ENCODE assay signal across 16 cellular contexts in the genomic region with DNA sequence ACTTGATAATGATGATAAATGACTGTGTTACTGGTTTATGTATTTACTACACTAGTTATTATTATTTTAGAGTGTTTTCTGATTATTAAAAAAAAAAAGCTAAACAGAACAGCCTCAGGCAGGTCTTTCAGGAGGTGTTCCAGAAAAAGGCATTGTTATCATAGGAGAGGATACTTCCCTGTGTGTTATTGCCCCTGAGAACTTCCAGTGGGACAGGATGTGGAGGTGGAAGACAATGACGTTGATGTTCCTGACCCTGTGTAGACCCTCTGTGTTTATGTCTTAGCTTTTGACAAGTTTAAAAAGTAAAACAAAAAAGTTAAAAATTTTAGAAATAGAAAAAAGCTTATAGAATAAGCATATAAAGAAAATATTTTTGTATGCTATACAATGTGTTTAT. TPM values are rescaled to one million over a fixed set of nuclear protein-coding genes. Genes with fewer than 3 reads are reported as not detected.
DNase-seq lines count a peak whose midpoint lies in the region; ATAC-seq, FAIRE-seq and TF ChIP-seq lines count a peak whose summit lies in the region.
"Had no signal": no experiment of that assay in that cellular context is flagged by ENCODE, and none has a peak within 500 bp of the region (broad histone marks: within the 10 kb centered on the region; RNA-seq: fewer than 3 reads in every experiment).

No MANE protein-coding gene starts in this region.

- BruUV-seq in endothelial cell of umbilical vein (replicated peaks; lab: Mats Ljungman, UMichigan): no TSS peak

- no peak for TF ChIP-seq POLR2A in endothelial cell of umbilical vein (IDR thresholded peaks at IDR 0.05; ENCODE audit: low read depth, low read length)
- TF ChIP-seq POLR2A in spleen (IDR thresholded peaks at IDR 0.05): no peak

- intact Hi-C loops in endothelial cell of umbilical vein (cut with micrococcal nuclease): loop anchor here (1.0 to 5.0 kb wide), 2 partner anchors 18 to 48 kb away; partner anchors contain the start of gene NCOA7
- intact Hi-C loops in spleen (cut with DNase I; ENCODE audit: low total_unique reads): no loop called here

- H3K9me3 ChIP-seq in HEK293 (ENCODE audit: control insufficient read depth, insufficient read depth, low read depth, low read length) (no peaks in the 10 kb centered on the region), endothelial cell of umbilical vein (replicated peaks; ENCODE audit: control insufficient read depth, insufficient read depth, low read length) (no peaks in the 10 kb centered on the region), spleen (no peaks in the 10 kb centered on the region)

- POLR2A ChIA-PET in HEK293 (lab: Yijun Ruan, JAX): interaction anchor here (2.0 kb wide), 1 partner anchor 49 kb away, joined by 9 read pairs; the partner anchor contains the start of gene NCOA7
- POLR2A ChIA-PET in endothelial cell of umbilical vein (lab: Charles Lee): interaction anchor here (0.6 kb wide), 1 partner anchor 52 kb away, joined by 3 read pairs; no protein-coding TSS in a partner anchor

- CTCF ChIA-PET in HEK293 (lab: Yijun Ruan, JAX) (interaction anchor here (0.6 to 2.3 kb wide), 7 partner anchors 8 to 311 kb away, joined by 3 to 11 read pairs (median 4); partner anchors contain the start of gene NCOA7), endothelial cell of umbilical vein (lab: Charles Lee) (interaction anchor here (0.7 to 2.6 kb wide), 6 partner anchors 11 to 117 kb away, joined by 3 to 13 read pairs (median 4); partner anchors contain the start of genes HINT3 and NCOA7)

- ATAC-seq in GM21390 (IDR thresholded peaks at IDR 0.05; ENCODE audit: unreplicated experiment): no peak
- ATAC-seq: GM23338, Panc1 had no signal

- no peaks in the 10 kb centered on the region for H4K20me1 ChIP-seq in endothelial cell of umbilical vein (replicated peaks; ENCODE audit: control insufficient read depth, extremely low read depth, insufficient read depth, low read length)

- DNase-seq in RPMI7951 (ENCODE audit: low read depth) (peak; percentile 8), endothelial cell of umbilical vein (ENCODE audit: low read depth, low spot score) (no peak), spleen (no peak), NCI-H345 (lab: John Stamatoyannopoulos, UW) (no peak), GF-D8 (lab: John Stamatoyannopoulos, UW) (no peak)
- DNase-seq: Calu3; CD4-positive, alpha-beta T cell; Kasumi-1; NCI-H1105 treated with DMSO at 0.1 percent for 48 hours; NCI-H774; Right ventricle myocardium superior had no signal

- WGBS in spleen, 5 donors: 39 to 58% (median 48%) methylated on average over 1 of the region's 1 CpG

- H2AFZ ChIP-seq in endothelial cell of umbilical vein (ENCODE audit: low read depth, low read length): no peak overlapping the region
- H2AFZ ChIP-seq: GM23338 had no signal

- H3K9me1 ChIP-seq in endothelial cell of umbilical vein (replicated peaks; ENCODE audit: control insufficient read depth, extremely low read depth, insufficient read depth, low read length): no peaks in the 10 kb centered on the region

- no peak overlapping the region for H3K9ac ChIP-seq in endothelial cell of umbilical vein (replicated peaks; ENCODE audit: extremely low read depth, insufficient read depth, low read length)

- H3K27ac ChIP-seq in HEK293 (ENCODE audit: extremely low read depth, low read depth, low read length): no peak overlapping the region
- H3K27ac ChIP-seq in endothelial cell of umbilical vein (ENCODE audit: insufficient read depth, low read depth, low read length): peak overlapping the region; percentile 65
- H3K27ac ChIP-seq in spleen: peak overlapping the region in 7 of 8 donors; percentile 21 to 73 (median 46)

- H3K36me3 ChIP-seq in HEK293 (ENCODE audit: control insufficient read depth in 2 of 2, insufficient read depth in 1 of 2, low read length in 2 of 2) (no peaks in the 10 kb centered on the region), endothelial cell of umbilical vein (ENCODE audit: control insufficient read depth in 2 of 2, extremely low read depth in 1 of 2, insufficient read depth in 2 of 2, low read length in 2 of 2) (no peaks in the 10 kb centered on the region), spleen (no peaks in the 10 kb centered on the region)

- TF ChIP-seq CTCF in HEK293 (tag by site-specific recombination; IDR thresholded peaks at IDR 0.05): no peak
- TF ChIP-seq CTCF in endothelial cell of umbilical vein (IDR thresholded peaks at IDR 0.05; ENCODE audit: extremely low read depth in 1 of 2, insufficient read depth in 1 of 2, low read depth in 1 of 2, low read length in 2 of 2): no peak
- TF ChIP-seq CTCF in spleen (IDR thresholded peaks at IDR 0.05 in 8 of 11, conservative IDR thresholded peaks at IDR 0.05 in 3 of 11): no peak

- no peak overlapping the region for H3K4me2 ChIP-seq in endothelial cell of umbilical vein (ENCODE audit: insufficient read depth, low read length)
- H3K4me2 ChIP-seq: GM23338 had no signal

- H3K4me3 ChIP-seq in HEK293 (ENCODE audit: low read depth, low read length) (no peak overlapping the region), endothelial cell of umbilical vein (replicated peaks in 1 of 3; ENCODE audit: insufficient read depth in 1 of 3, low read depth in 1 of 3, low read length in 3 of 3) (no peak overlapping the region), spleen (no peak overlapping the region)
- H3K4me3 ChIP-seq: GM23338 had no signal

- no peak for FAIRE-seq in endothelial cell of umbilical vein (lab: Jason Lieb, UNC)
- FAIRE-seq: GM12892 had no signal

- H3K4me1 ChIP-seq in HEK293 (ENCODE audit: control insufficient read depth, insufficient read depth, low read length): peaks cover 5% of the 10 kb centered on the region
- H3K4me1 ChIP-seq in endothelial cell of umbilical vein (ENCODE audit: control insufficient read depth, extremely low read depth, insufficient read depth, low read length): peaks cover 30% of the 10 kb centered on the region
- H3K4me1 ChIP-seq in spleen: peaks cover 6 to 54% (median 37%) of the 10 kb centered on the region in 6 donors

- H3K79me2 ChIP-seq in endothelial cell of umbilical vein (ENCODE audit: control insufficient read depth, insufficient read depth, low read length): peaks cover 14% of the 10 kb centered on the region

- H3K27me3 ChIP-seq in endothelial cell of umbilical vein (ENCODE audit: control insufficient read depth in 2 of 2, insufficient read depth in 2 of 2, low read length in 2 of 2): no peaks in the 10 kb centered on the region
- H3K27me3 ChIP-seq in spleen (replicated peaks in 1 of 7): no peaks in the 10 kb centered on the region

- dilution Hi-C loops in endothelial cell of umbilical vein (cut with MboI; ENCODE audit: extremely low pct_ligation_motif_present, low sequenced_read_pairs): no loop called here

TF ChIP-seq in HEK293, 187 proteins besides CTCF, POLR2A, EP300 and RAD21 (continues in another document):
- TF ChIP-seq ZNF768 (tag by site-specific recombination; IDR thresholded peaks at IDR 0.05) (no peak), PRDM6 (tag by site-specific recombination; IDR thresholded peaks at IDR 0.05) (peak; percentile 79)

TF ChIP-seq in endothelial cell of umbilical vein, 7 proteins besides CTCF, POLR2A, EP300 and RAD21:
- no peak for TF ChIP-seq JUN (IDR thresholded peaks at IDR 0.05; ENCODE audit: borderline replicate concordance, insufficient read depth, insufficient read length, low read depth)
- no peak for TF ChIP-seq POLR2AphosphoS5 (IDR thresholded peaks at IDR 0.05; ENCODE audit: insufficient read depth, low read depth, low read length)

RNA-seq across cellular contexts. Expression of gene NCOA7, which starts 49.1 kb away (rescaled TPM):
- total RNA-seq in RPMI7951 (2014; rRNA removed; shearing (Covaris generic)): 12.8 and 17.9 TPM in 2 replicates
- total RNA-seq in endothelial cell of umbilical vein: 58.2 and 71.2 TPM in 2 replicates
- 20.3 and 27.7 TPM in 2 replicates for polyA plus RNA-seq in endothelial cell of umbilical vein
- polyA plus RNA-seq in endothelial cell of umbilical vein (2011; cell fraction: cytosol; rRNA removed): 25.3 and 29.9 TPM in 2 replicates
- 57.9 and 62.1 TPM in 2 replicates for polyA plus RNA-seq in endothelial cell of umbilical vein (2011; cell fraction: nucleus; rRNA removed)
- polyA plus RNA-seq in endothelial cell of umbilical vein (2012): 39.7 and 40.1 TPM in 2 replicates
- polyA minus RNA-seq in endothelial cell of umbilical vein: 111 and 159 TPM in 2 replicates
- 52.8 TPM for polyA minus RNA-seq in endothelial cell of umbilical vein (2011; cell fraction: cytosol; rRNA and poly(A)+ RNA removed)
- 62.9 and 65.0 TPM in 2 replicates for polyA minus RNA-seq in endothelial cell of umbilical vein (2011; cell fraction: nucleus; rRNA and poly(A)+ RNA removed)
- total RNA-seq in spleen: 10 to 100 TPM; 27.9 to 84.3 (median 50.7) TPM
- polyA plus RNA-seq in spleen: 10 to 100 TPM; 11.8 to 18.2 (median 12.9) TPM
